In genomic region chr16:13479549-13479948, GRCh38 we compare ENCODE assay signal across 7 cellular contexts.
"Had no signal": no experiment of that assay in that cellular context is flagged by ENCODE, and none has a peak within 500 bp of the region (broad histone marks: within the 10 kb centered on the region; RNA-seq: fewer than 3 reads in every experiment).

No MANE protein-coding gene starts in this region.

- H3K9ac ChIP-seq: KMS-11 had no signal

- FAIRE-seq: HTR-8/SVneo had no signal

- DNase-seq: IMR-90, Karpas-422, KBM-7, KG1 had no signal

- H3K27ac ChIP-seq: HL-60, KMS-11 had no signal

- H3K4me2 ChIP-seq: KMS-11 had no signal
